ENCODE assay signal across 19 cellular contexts in genomic region chr13:101271681-101272245, GRCh38.
DNase-seq lines count a peak whose midpoint lies in the region; ATAC-seq, FAIRE-seq and TF ChIP-seq lines count a peak whose summit lies in the region.
"Had no signal": no experiment of that assay in that cellular context is flagged by ENCODE, and none has a peak within 500 bp of the region (broad histone marks: within the 10 kb centered on the region; RNA-seq: fewer than 3 reads in every experiment).

No MANE protein-coding gene starts in this region.

- no peak overlapping the region; the same call in 1 of the 2 replicates for H2BK20ac ChIP-seq in H1 (ENCODE audit: low read length)

- H3K4ac ChIP-seq in H1 (replicated peaks; ENCODE audit: insufficient read length, low read depth, low read length): peak overlapping the region; percentile 57
- H3K4ac ChIP-seq in trophoblast cell (ENCODE audit: low read depth, low read length): no peak overlapping the region

- no peak overlapping the region for H4K12ac ChIP-seq in trophoblast cell (ENCODE audit: low read depth, low read length)

- TF ChIP-seq POLR2A in HepG2 (IDR thresholded peaks at IDR 0.05; ENCODE audit: insufficient read depth in 1 of 2, low read depth in 2 of 2, low read length in 2 of 2) (no peak), right lobe of liver (IDR thresholded peaks at IDR 0.05) (no peak), H1 (IDR thresholded peaks at IDR 0.05; ENCODE audit: control extremely low read depth in 1 of 2, low read depth in 2 of 2, low read length in 2 of 2) (no peak)

- H4K20me1 ChIP-seq in HepG2 (ENCODE audit: insufficient read depth, low read length) (no peaks in the 10 kb centered on the region), H1 (replicated peaks in 1 of 2; ENCODE audit: control insufficient read depth in 1 of 2, insufficient read depth in 2 of 2, low read length in 2 of 2) (peaks cover 0 to 7% of the 10 kb centered on the region in 2 experiments)
- H4K20me1 ChIP-seq: BLaER1 had no signal

- no peak overlapping the region for H3K9ac ChIP-seq in HepG2 (ENCODE audit: insufficient read depth, low read depth, low read length)
- no peak overlapping the region; a peak in 1 of 7 replicates for H3K9ac ChIP-seq in H1 (replicated peaks in 1 of 4; ENCODE audit: extremely low read depth in 1 of 4, low read depth in 3 of 4, low read length in 3 of 4)
- H3K9ac ChIP-seq in trophoblast cell (ENCODE audit: low read length): no peak overlapping the region
- H3K9ac ChIP-seq: BLaER1 had no signal

- H3K27ac ChIP-seq in HepG2 (ENCODE audit: extremely low read length, insufficient read depth, low read length) (no peak overlapping the region), right lobe of liver (no peak overlapping the region), H1 (ENCODE audit: low read depth, low read length) (no peak overlapping the region), trophoblast cell (ENCODE audit: low read depth, low read length) (no peak overlapping the region)
- H3K27ac ChIP-seq: 22Rv1, BLaER1 had no signal

- TF ChIP-seq CTCF in HepG2 (CRISPR knock-in tag; IDR thresholded peaks at IDR 0.05) (no peak), right lobe of liver (IDR thresholded peaks at IDR 0.05) (no peak), H1 (IDR thresholded peaks at IDR 0.05; ENCODE audit: control extremely low read depth in 1 of 3, insufficient read depth in 1 of 3, low read depth in 1 of 3, low read length in 3 of 3) (no peak)

- H2AK5ac ChIP-seq in H1 (ENCODE audit: low read depth, low read length): peak overlapping the region; percentile 93
- no peak overlapping the region for H2AK5ac ChIP-seq in trophoblast cell (ENCODE audit: low read length)

- no peaks in the 10 kb centered on the region for H3K79me1 ChIP-seq in H1 (ENCODE audit: low read depth, low read length)
- no peaks in the 10 kb centered on the region for H3K79me1 ChIP-seq in trophoblast cell (ENCODE audit: low read length)

- no peaks in the 10 kb centered on the region for H3K4me1 Mint-ChIP-seq in natural killer cell treated with Interleukin-12 subunit alpha and Interleukin-12 subunit beta and Interleukin-15 and Interleukin-18, amount 100 ng/mL, for 72 hours (ENCODE audit: low read depth in 2 of 2)
- H3K4me1 Mint-ChIP-seq: CD8-positive, alpha-beta memory T cell had no signal

- H3K14ac ChIP-seq in H1 (ENCODE audit: insufficient read length): no peak overlapping the region
- H3K14ac ChIP-seq in trophoblast cell (ENCODE audit: low read length): no peak overlapping the region

- H3K36me3 ChIP-seq in HepG2 (replicated peaks in 1 of 2; ENCODE audit: control insufficient read depth in 1 of 2, insufficient read depth in 2 of 2, low read length in 2 of 2) (no peaks in the 10 kb centered on the region), right lobe of liver (no peaks in the 10 kb centered on the region), H1 (ENCODE audit: control insufficient read depth in 2 of 4, insufficient read depth in 4 of 4, low read length in 3 of 4) (no peaks in the 10 kb centered on the region), trophoblast cell (ENCODE audit: control insufficient read depth in 1 of 2, insufficient read depth in 2 of 2, low read length in 2 of 2) (no peaks in the 10 kb centered on the region)
- H3K36me3 ChIP-seq: BLaER1, HAP-1 had no signal

- H3K9me3 Mint-ChIP-seq in natural killer cell treated with Interleukin-12 subunit alpha and Interleukin-12 subunit beta and Interleukin-15 and Interleukin-18, amount 100 ng/mL, for 72 hours: no peaks in the 10 kb centered on the region
- H3K9me3 Mint-ChIP-seq: CD8-positive, alpha-beta memory T cell; GM23338; HFFc6 had no signal

- H3K4me1 ChIP-seq in HepG2 (ENCODE audit: insufficient read depth, low read length) (no peaks in the 10 kb centered on the region), right lobe of liver (no peaks in the 10 kb centered on the region), H1 (replicated peaks in 1 of 4; ENCODE audit: control insufficient read depth in 3 of 4, insufficient read depth in 4 of 4, low read length in 3 of 4) (peaks cover 0 to 4% (median 0%) of the 10 kb centered on the region in 4 experiments; a peak in 1 of 7 replicates), trophoblast cell (ENCODE audit: control insufficient read depth in 1 of 2, insufficient read depth in 2 of 2, low read length in 2 of 2) (no peaks in the 10 kb centered on the region)
- H3K4me1 ChIP-seq: BLaER1, Caco-2, HAP-1 had no signal

- H3K9me3 ChIP-seq in HepG2 (ENCODE audit: low read length): no peaks in the 10 kb centered on the region
- H3K9me3 ChIP-seq in right lobe of liver: no peaks in the 10 kb centered on the region
- no peaks in the 10 kb centered on the region for H3K9me3 ChIP-seq in H1 (ENCODE audit: insufficient read depth in 2 of 2, low read depth in 1 of 2, low read length in 1 of 2)
- peaks cover 6% of the 10 kb centered on the region for H3K9me3 ChIP-seq in trophoblast cell (ENCODE audit: insufficient read depth, low read depth, low read length)
- H3K9me3 ChIP-seq: BLaER1, Caco-2, HAP-1 had no signal

- H3K23me2 ChIP-seq in H1 (ENCODE audit: low read depth, low read length): peaks cover 5% of the 10 kb centered on the region

- H4K5ac ChIP-seq in H1 (ENCODE audit: insufficient read length, low read depth, low read length): no peak overlapping the region

- ATAC-seq in HepG2 (no peak), right lobe of liver (no peak), GM18909 (IDR thresholded peaks at IDR 0.05; ENCODE audit: poor library complexity, unreplicated experiment) (no peak)
- ATAC-seq in natural killer cell treated with Interleukin-12 subunit alpha and Interleukin-12 subunit beta and Interleukin-15 and Interleukin-18, amount 100 ng/mL, for 72 hours: no peak
- ATAC-seq: GM23338, K562 had no signal

- H3K4me3 Mint-ChIP-seq in natural killer cell treated with Interleukin-12 subunit alpha and Interleukin-12 subunit beta and Interleukin-15 and Interleukin-18, amount 100 ng/mL, for 72 hours: no peak overlapping the region
- H3K4me3 Mint-ChIP-seq: CD8-positive, alpha-beta memory T cell; GM23338; HFFc6 had no signal

- H3K27me3 Mint-ChIP-seq in natural killer cell treated with Interleukin-12 subunit alpha and Interleukin-12 subunit beta and Interleukin-15 and Interleukin-18, amount 100 ng/mL, for 72 hours: no peaks in the 10 kb centered on the region
- H3K27me3 Mint-ChIP-seq: CD8-positive, alpha-beta memory T cell had no signal

- no peak overlapping the region for H3K27ac Mint-ChIP-seq in natural killer cell treated with Interleukin-12 subunit alpha and Interleukin-12 subunit beta and Interleukin-15 and Interleukin-18, amount 100 ng/mL, for 72 hours
- H3K27ac Mint-ChIP-seq: CD8-positive, alpha-beta memory T cell; GM23338; HFFc6 had no signal

- POLR2A ChIA-PET in HepG2 (lab: Yijun Ruan, JAX): no interaction called here
- POLR2A ChIA-PET in H1 (lab: Charles Lee; ENCODE audit: partially characterized antibody): no interaction called here

- FAIRE-seq in HepG2 (lab: Jason Lieb, UNC) (peak; percentile 18), H1 (lab: Jason Lieb, UNC) (no peak)
- FAIRE-seq: GM18507, K562 had no signal

- TF ChIP-seq RAD21 in HepG2 (CRISPR knock-in tag; IDR thresholded peaks at IDR 0.05) (no peak), H1 (IDR thresholded peaks at IDR 0.05 in 1 of 2, conservative IDR thresholded peaks at IDR 0.05 in 1 of 2; ENCODE audit: low read depth in 2 of 2, low read length in 2 of 2) (no peak)

- DNase-seq in HepG2 (ENCODE audit: low spot score) (no peak), right lobe of liver (no peak), H1 (ENCODE audit: low read depth in 1 of 2, low spot score in 2 of 2) (no peak), trophoblast cell (no peak), NOMO-1 (lab: John Stamatoyannopoulos, UW; ENCODE audit: unreplicated experiment in 2 of 2) (no peak)
- DNase-seq in natural killer cell treated with Interleukin-12 subunit alpha and Interleukin-12 subunit beta and Interleukin-15 and Interleukin-18, amount 100 ng/mL, for 72 hours (ENCODE audit: low spot score): no peak
- DNase-seq: AML-193; Caco-2; CD8-positive, alpha-beta memory T cell; DND-41; GDM1; HFFc6 had no signal

- H3K27me3 ChIP-seq in HepG2 (ENCODE audit: control insufficient read depth in 1 of 2, insufficient read depth in 2 of 2, low read length in 2 of 2) (no peaks in the 10 kb centered on the region), right lobe of liver (no peaks in the 10 kb centered on the region), H1 (replicated peaks in 1 of 4; ENCODE audit: control insufficient read depth in 3 of 4, extremely low read depth in 1 of 4, insufficient read depth in 3 of 4, low read length in 3 of 4) (no peaks in the 10 kb centered on the region), trophoblast cell (ENCODE audit: insufficient read depth, low read length) (no peaks in the 10 kb centered on the region)
- H3K27me3 ChIP-seq: BLaER1 had no signal

- no peak overlapping the region for H3K56ac ChIP-seq in H1 (replicated peaks; ENCODE audit: insufficient read length, low read depth, low read length)

- 22% methylated on average over 11 of the region's 11 CpGs for WGBS in HepG2 (ENCODE audit: low lambda C conversion rate)
- 74% methylated on average over 10 of the region's 11 CpGs for whole genome bisulfite sequencing in right lobe of liver (ENCODE audit: insufficient coverage, low coverage, low lambda C conversion rate, missing lambda C conversion rate)
- 88% methylated on average over 11 of the region's 11 CpGs; no CpG with 5 or more reads in 1 of the 2 experiments for WGBS in H1 (ENCODE audit: extremely low coverage in 1 of 2, insufficient coverage in 1 of 2, insufficient read length in 1 of 2, insufficient replicate concordance in 2 of 2, low coverage in 1 of 2, low lambda C conversion rate in 2 of 2, missing lambda C conversion rate in 1 of 2), 2 experiments
- WGBS in trophoblast cell (ENCODE audit: extremely low coverage, insufficient coverage, insufficient read length): no CpG with 5 or more reads among the region's 11 CpGs

- H3K36me3 Mint-ChIP-seq in natural killer cell treated with Interleukin-12 subunit alpha and Interleukin-12 subunit beta and Interleukin-15 and Interleukin-18, amount 100 ng/mL, for 72 hours: no peaks in the 10 kb centered on the region
- H3K36me3 Mint-ChIP-seq: CD8-positive, alpha-beta memory T cell had no signal

- H3K79me2 ChIP-seq in HepG2 (ENCODE audit: insufficient read depth, low read length) (no peaks in the 10 kb centered on the region), H1 (ENCODE audit: control insufficient read depth in 1 of 2, insufficient read depth in 2 of 2, low read length in 2 of 2) (no peaks in the 10 kb centered on the region), trophoblast cell (ENCODE audit: control insufficient read depth, insufficient read depth, low read length, poor library complexity) (no peaks in the 10 kb centered on the region)

- H4K91ac ChIP-seq in H1 (replicated peaks; ENCODE audit: insufficient read length, low read length) (peak overlapping the region; percentile 13), trophoblast cell (ENCODE audit: low read depth, low read length) (no peak overlapping the region)

- peak overlapping the region; percentile 81; the same call in 1 of the 2 replicates for H2BK12ac ChIP-seq in H1 (ENCODE audit: low read depth, low read length)
- no peak overlapping the region for H2BK12ac ChIP-seq in trophoblast cell (ENCODE audit: low read length)

- H3K4me3 ChIP-seq in HepG2 (replicated peaks in 1 of 3; ENCODE audit: insufficient read depth in 1 of 3, low read depth in 2 of 3, low read length in 3 of 3): no peak overlapping the region
- no peak overlapping the region for H3K4me3 ChIP-seq in right lobe of liver
- H3K4me3 ChIP-seq in H1 (ENCODE audit: extremely low read depth in 1 of 4, insufficient read depth in 2 of 4, low read depth in 3 of 4, low read length in 4 of 4): no peak overlapping the region
- H3K4me3 ChIP-seq in trophoblast cell (ENCODE audit: low read depth, low read length): peak overlapping the region; percentile 56
- H3K4me3 ChIP-seq: BLaER1, GM23338, HAP-1, K562 had no signal

- intact Hi-C loops in HepG2 (cut with micrococcal nuclease; ENCODE audit: unreplicated experiment) (no loop called here), right lobe of liver (cut with DNase I) (no loop called here)

- in situ Hi-C loops in HepG2 (cut with HindIII; ENCODE audit: extremely low pct_ligation_motif_present, low pct_unique_long_range_greater_than_20kb): no loop called here

- H3K4me2 ChIP-seq in HepG2 (ENCODE audit: low read depth, low read length): no peak overlapping the region
- no peak overlapping the region for H3K4me2 ChIP-seq in H1 (ENCODE audit: insufficient read depth in 1 of 2, low read depth in 2 of 2, low read length in 2 of 2)
- no peak overlapping the region for H3K4me2 ChIP-seq in trophoblast cell (ENCODE audit: low read length)
- H3K4me2 ChIP-seq: BLaER1, GM23338 had no signal

- no TSS peak for BruUV-seq in HepG2 (replicated peaks; lab: Mats Ljungman, UMichigan)

- H3K18ac ChIP-seq in H1 (ENCODE audit: extremely low read depth, low read length) (no peak overlapping the region), trophoblast cell (ENCODE audit: low read length) (no peak overlapping the region)

- H2AFZ ChIP-seq in HepG2 (ENCODE audit: low read length) (no peak overlapping the region), H1 (ENCODE audit: low read length) (no peak overlapping the region), trophoblast cell (ENCODE audit: insufficient read depth, low read length, poor library complexity) (no peak overlapping the region)
- H2AFZ ChIP-seq: GM23338 had no signal

- CTCF ChIA-PET in HepG2 (lab: Yijun Ruan, JAX; ENCODE audit: low intra/inter-chr PET ratio, low total read pairs): no interaction called here
- CTCF ChIA-PET in H1 (lab: Charles Lee; ENCODE audit: partially characterized antibody): no interaction called here

- 0 out of 2 replicates have a peak overlapping the region, but pooled peaks have one; percentile 85 for H2BK15ac ChIP-seq in H1 (ENCODE audit: low read length)

- TF ChIP-seq EP300 in HepG2 (IDR thresholded peaks at IDR 0.05; ENCODE audit: low read depth in 2 of 2, low read length in 2 of 2): no peak
- no peak for TF ChIP-seq EP300 in HepG2 (CRISPR knock-in tag; IDR thresholded peaks at IDR 0.05; ENCODE audit: borderline replicate concordance)
- no peak for TF ChIP-seq EP300 in H1 (IDR thresholded peaks at IDR 0.05; ENCODE audit: borderline replicate concordance in 1 of 2, low read depth in 2 of 2, low read length in 2 of 2)

- H2BK120ac ChIP-seq in H1 (replicated peaks; ENCODE audit: low read depth, low read length) (no peak overlapping the region), trophoblast cell (ENCODE audit: insufficient read depth, low read length, poor library complexity) (no peak overlapping the region)

- H2BK5ac ChIP-seq in H1 (ENCODE audit: low read depth, low read length) (peak overlapping the region; percentile 46), trophoblast cell (ENCODE audit: low read depth, low read length, poor library complexity) (no peak overlapping the region)

- H4K8ac ChIP-seq in H1 (ENCODE audit: extremely low read depth, insufficient read depth, low read length) (no peak overlapping the region), trophoblast cell (ENCODE audit: low read depth, low read length) (no peak overlapping the region)

- peak overlapping the region; percentile 93 for H3K23ac ChIP-seq in H1 (ENCODE audit: insufficient read length)
- H3K23ac ChIP-seq in trophoblast cell (ENCODE audit: low read length): no peak overlapping the region
